Comparison of ENCODE assay signal across 26 cellular contexts in genomic region chr5:38211354-38211710, GRCh38. TPM values are rescaled to one million over a fixed set of nuclear protein-coding genes. Genes with fewer than 3 reads are reported as not detected.
"Had no signal": no experiment of that assay in that cellular context is flagged by ENCODE, and none has a peak within 500 bp of the region (broad histone marks: within the 10 kb centered on the region; RNA-seq: fewer than 3 reads in every experiment).

No MANE protein-coding gene starts in this region.

- ATAC-seq: activated CD8-positive, alpha-beta T cell treated with anti-CD3 and anti-CD28 coated beads for 36 hours; activated T-cell treated with anti-CD3 and anti-CD28 coated beads, Interleukin-2, amount 50 U/mL, for 4 hours; activated T-helper 17 cell treated with anti-CD3 and anti-CD28 coated beads, Interleukin-2, amount 50 U/mL, for 72 hours; body of pancreas; WTC11 had no signal

- H3K27me3 ChIP-seq: adrenal gland, body of pancreas, esophagus squamous epithelium had no signal

- H3K4me1 ChIP-seq: adrenal gland, body of pancreas, esophagus squamous epithelium had no signal

- H3K9me3 ChIP-seq: adrenal gland, body of pancreas, esophagus squamous epithelium had no signal

- DNase-seq: activated CD4-positive, alpha-beta T cell treated with anti-CD3 and anti-CD28 coated beads for 1 hour; activated CD4-positive, alpha-beta T cell treated with anti-CD3 and anti-CD28 coated beads for 48 hours; activated CD4-positive, alpha-beta T cell treated with anti-CD3 and anti-CD28 coated beads, Interleukin-2, amount 50 U/mL, for 1 hour; activated CD4-positive, alpha-beta T cell treated with anti-CD3 and anti-CD28 coated beads, Interleukin-2, amount 50 U/mL, for 48 hours; activated CD8-positive, alpha-beta memory T cell treated with anti-CD3 and anti-CD28 coated beads for 24 hours; activated CD8-positive, alpha-beta T cell treated with anti-CD3 and anti-CD28 coated beads for 36 hours; activated effector memory CD4-positive, alpha-beta T cell treated with Interleukin-2 at 50 U/mL for 16 hours; activated gamma-delta T cell treated with Interleukin-2 at 50 U/mL for 16 hours; activated naive CD4-positive, alpha-beta T cell treated with anti-CD3 and anti-CD28 coated beads, Interleukin-2, amount 50 U/mL, for 16 hours; activated naive CD4-positive, alpha-beta T cell treated with Interleukin-2 at 50 U/mL for 16 hours; activated T-cell treated with anti-CD3 and anti-CD28 coated beads, Interleukin-2, amount 50 U/mL, for 4 hours; adrenal gland; aorta; body of pancreas; caudate nucleus; cortex of kidney; dermis blood vessel endothelial cell; effector CD8-positive, alpha-beta T cell; esophagus squamous epithelium; foreskin fibroblast; head of caudate nucleus; hippocampal formation; T-helper 2 cell had no signal

- H3K36me3 ChIP-seq: adrenal gland, esophagus squamous epithelium had no signal

- H3K27ac ChIP-seq: adrenal gland, body of pancreas, epithelial cell of prostate, esophagus squamous epithelium had no signal

- H3K4me3 ChIP-seq: adrenal gland, body of pancreas, esophagus squamous epithelium had no signal

RNA-seq across cellular contexts. Expression of gene EGFLAM, which starts 47.0 kb away (rescaled TPM):
- total RNA-seq: activated CD8-positive, alpha-beta T cell treated with anti-CD3 and anti-CD28 coated beads for 36 hours; activated T-cell treated with anti-CD3 and anti-CD28 coated beads, Interleukin-2, amount 50 U/mL, for 4 hours; activated T-helper 17 cell treated with anti-CD3 and anti-CD28 coated beads, Interleukin-2, amount 50 U/mL, for 72 hours had no signal
